ENCODE assay signal across 19 cellular contexts in the genomic region with DNA sequence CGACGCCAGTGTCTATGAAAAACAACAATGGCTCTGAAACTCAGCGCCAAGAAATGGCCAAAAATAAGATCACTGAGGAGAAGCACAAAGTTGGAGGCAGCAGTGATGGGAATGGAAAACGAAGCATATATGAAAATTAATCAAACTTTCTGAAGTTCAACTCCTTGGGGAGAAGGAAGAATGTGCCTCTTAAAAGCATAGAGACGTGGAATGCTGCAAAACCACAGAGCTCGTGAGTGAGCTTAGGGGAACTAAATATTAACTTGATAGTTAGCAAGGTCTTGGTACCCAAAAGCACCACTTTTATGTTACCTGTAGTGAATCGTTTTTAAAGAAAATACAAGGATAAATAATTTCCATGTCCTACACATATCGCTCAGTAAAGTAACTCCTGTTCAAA. TPM values are rescaled to one million over a fixed set of nuclear protein-coding genes. Genes with fewer than 3 reads are reported as not detected.
A peak's percentile ranks its signal among the peaks of the same experiment; 100 is the strongest.
DNase-seq lines count a peak whose midpoint lies in the region; ATAC-seq and TF ChIP-seq lines count a peak whose summit lies in the region.
"Had no signal": no experiment of that assay in that cellular context is flagged by ENCODE, and none has a peak within 500 bp of the region (broad histone marks: within the 10 kb centered on the region; RNA-seq: fewer than 3 reads in every experiment).

No MANE protein-coding gene starts in this region.

- WGBS in lung, 2 donors = 43 to 59% methylated on average over 8 of the region's 8 CpGs

- H3K27ac ChIP-seq in left ventricle myocardium inferior (replicated peaks) (peak overlapping the region; percentile 71), lung (ENCODE audit: low read depth in 1 of 2, low read length in 1 of 2) (peak overlapping the region; percentile 72 to 79), upper lobe of right lung (peak overlapping the region; percentile 56)

- H3K9me3 ChIP-seq in left ventricle myocardium inferior (replicated peaks) = no peaks in the 10 kb centered on the region
- peaks cover 0 to 1% of the 10 kb centered on the region in 2 donors for H3K9me3 ChIP-seq in lung (ENCODE audit: control insufficient read depth in 2 of 2, insufficient read depth in 1 of 2, low read length in 1 of 2)
- H3K9me3 ChIP-seq in upper lobe of right lung = no peaks in the 10 kb centered on the region

- H3K4me1 ChIP-seq in left ventricle myocardium inferior (peaks cover 48% of the 10 kb centered on the region), lung (ENCODE audit: control insufficient read depth in 2 of 2, insufficient read depth in 2 of 2, low read length in 2 of 2) (peaks cover 0 to 23% of the 10 kb centered on the region in 2 donors), upper lobe of right lung (peaks cover 51% of the 10 kb centered on the region)

- no peaks in the 10 kb centered on the region for H3K9me3 Mint-ChIP-seq in endothelial cell (ENCODE audit: unreplicated experiment)

- H3K27me3 ChIP-seq in left ventricle myocardium inferior (ENCODE audit: low read depth) (no peaks in the 10 kb centered on the region), lung (ENCODE audit: control insufficient read depth, insufficient read depth) (no peaks in the 10 kb centered on the region), upper lobe of right lung (no peaks in the 10 kb centered on the region)

- DNase-seq in left ventricle myocardium inferior (no peak), Right ventricle myocardium inferior (ENCODE audit: missing footprints) (no peak), endothelial cell (ENCODE audit: low spot score) (no peak), lung (ENCODE audit: low spot score) (no peak), upper lobe of right lung (no peak), NCI-H187 (lab: John Stamatoyannopoulos, UW) (no peak)
- DNase-seq in stimulated activated naive CD4-positive, alpha-beta T cell (lab: John Stamatoyannopoulos, UW) = no peak
- DNase-seq: activated CD4-positive, alpha-beta memory T cell treated with anti-CD3 and anti-CD28 coated beads, Interleukin-2, amount 10 ng/mL, durations not matched to agents 7 days and 5 days; activated T-cell treated with anti-CD3 and anti-CD28 coated beads, Interleukin-2, amount 50 U/mL, for 48 hours; CD4-positive, CD25-positive, alpha-beta regulatory T cell; DND-41; islet precursor cell; NCI-H446 treated with DMSO at 0.1 percent for 48 hours; stimulated activated CD4-positive, alpha-beta T cell treated with anti-CD3 and anti-CD28 coated beads, Interleukin-12 subunit alpha, Interleukin-12 subunit beta, amount 100 ng/mL, for 4 hours; stimulated activated naive B cell treated with anti-CD40 and anti-IgM and Interleukin-4, amounts not matched to agents 10 μg/mL and 1 μg/mL and 100 μg/mL, for 72 hours had no signal

- peaks cover 7% of the 10 kb centered on the region for H3K27me3 Mint-ChIP-seq in endothelial cell (ENCODE audit: unreplicated experiment)
- H3K27me3 Mint-ChIP-seq: activated CD4-positive, alpha-beta memory T cell treated with anti-CD3 and anti-CD28 coated beads, Interleukin-2, amount 10 ng/mL, durations not matched to agents 7 days and 5 days; CD4-positive, CD25-positive, alpha-beta regulatory T cell had no signal

- H3K4me3 Mint-ChIP-seq in endothelial cell (ENCODE audit: unreplicated experiment) = peak overlapping the region; percentile 4
- H3K4me3 Mint-ChIP-seq: activated CD4-positive, alpha-beta memory T cell treated with anti-CD3 and anti-CD28 coated beads, Interleukin-2, amount 10 ng/mL, durations not matched to agents 7 days and 5 days; CD4-positive, CD25-positive, alpha-beta regulatory T cell; stimulated activated naive B cell treated with anti-CD40 and anti-IgM and Interleukin-4, amounts not matched to agents 10 μg/mL and 1 μg/mL and 100 μg/mL, for 72 hours had no signal

- no peak overlapping the region for H3K27ac Mint-ChIP-seq in endothelial cell (ENCODE audit: unreplicated experiment)
- H3K27ac Mint-ChIP-seq: activated CD4-positive, alpha-beta memory T cell treated with anti-CD3 and anti-CD28 coated beads, Interleukin-2, amount 10 ng/mL, durations not matched to agents 7 days and 5 days; activated naive CD4-positive, alpha-beta T cell treated with anti-CD3 and anti-CD28 coated beads, Interleukin-2, amount 50 U/mL, for 72 hours; CD4-positive, CD25-positive, alpha-beta regulatory T cell; stimulated activated naive B cell treated with anti-CD40 and anti-IgM and Interleukin-4, amounts not matched to agents 10 μg/mL and 1 μg/mL and 100 μg/mL, for 72 hours had no signal

- TF ChIP-seq CTCF in left ventricle myocardium inferior (IDR thresholded peaks at IDR 0.05; ENCODE audit: borderline replicate concordance) = no peak
- no peak for TF ChIP-seq CTCF in endothelial cell (IDR thresholded peaks at IDR 0.05; ENCODE audit: unreplicated experiment)
- no peak for TF ChIP-seq CTCF in lung (IDR thresholded peaks at IDR 0.05; ENCODE audit: control extremely low read depth, extremely low read depth)
- no peak for TF ChIP-seq CTCF in upper lobe of right lung (IDR thresholded peaks at IDR 0.05)

- ATAC-seq in Right ventricle myocardium inferior = no peak
- ATAC-seq in lung (ENCODE audit: insufficient read depth, low FRiP score) = peak; percentile 38
- ATAC-seq in upper lobe of right lung = peak; percentile 38
- no peak for ATAC-seq in GM21528 (IDR thresholded peaks at IDR 0.05; ENCODE audit: low FRiP score, unreplicated experiment)
- ATAC-seq: activated naive CD4-positive, alpha-beta T cell treated with anti-CD3 and anti-CD28 coated beads, Interleukin-2, amount 50 U/mL, for 72 hours; stimulated activated naive B cell treated with anti-CD40 and anti-IgM and Interleukin-4, amounts not matched to agents 10 μg/mL and 1 μg/mL and 100 μg/mL, for 72 hours had no signal

- H3K36me3 Mint-ChIP-seq in endothelial cell (ENCODE audit: low read depth, unreplicated experiment) = peaks cover 51% of the 10 kb centered on the region
- H3K36me3 Mint-ChIP-seq: activated naive CD4-positive, alpha-beta T cell treated with anti-CD3 and anti-CD28 coated beads, Interleukin-2, amount 50 U/mL, for 72 hours; CD4-positive, CD25-positive, alpha-beta regulatory T cell; stimulated activated naive B cell treated with anti-CD40 and anti-IgM and Interleukin-4, amounts not matched to agents 10 μg/mL and 1 μg/mL and 100 μg/mL, for 72 hours had no signal

- intact Hi-C loops in left ventricle myocardium inferior (cut with micrococcal nuclease) = no loop called here
- intact Hi-C loops in Right ventricle myocardium inferior (cut with DNase I) = no loop called here
- intact Hi-C loops in upper lobe of right lung (cut with DNase I) = no loop called here

- no peaks in the 10 kb centered on the region for H3K36me3 ChIP-seq in left ventricle myocardium inferior
- peaks cover 0 to 2% of the 10 kb centered on the region in 2 donors for H3K36me3 ChIP-seq in lung (ENCODE audit: control insufficient read depth in 2 of 2, insufficient read depth in 2 of 2, low read length in 2 of 2)
- H3K36me3 ChIP-seq in upper lobe of right lung = no peaks in the 10 kb centered on the region

- H3K4me3 ChIP-seq in left ventricle myocardium inferior = no peak overlapping the region
- H3K4me3 ChIP-seq in lung = no peak overlapping the region
- no peak overlapping the region for H3K4me3 ChIP-seq in upper lobe of right lung

- H3K4me1 Mint-ChIP-seq in endothelial cell (ENCODE audit: unreplicated experiment) = peaks cover 49% of the 10 kb centered on the region
- H3K4me1 Mint-ChIP-seq: activated CD4-positive, alpha-beta memory T cell treated with anti-CD3 and anti-CD28 coated beads, Interleukin-2, amount 10 ng/mL, durations not matched to agents 7 days and 5 days; CD4-positive, CD25-positive, alpha-beta regulatory T cell had no signal

RNA-seq across cellular contexts. Expression of a gene that starts 11.2 kb away (rescaled TPM):
- 42.1 TPM for total RNA-seq in left ventricle myocardium inferior
- total RNA-seq in Right ventricle myocardium inferior = 48.0 TPM
- total RNA-seq in endothelial cell (ENCODE audit: unreplicated experiment) = 250 TPM
- 100 to 1,000 TPM; 206 to 339 TPM for total RNA-seq in lung
- polyA plus RNA-seq in lung = 10 to 100 TPM; 71.3 to 78.0 TPM
- 283 TPM for total RNA-seq in upper lobe of right lung
- total RNA-seq: activated CD4-positive, alpha-beta memory T cell treated with anti-CD3 and anti-CD28 coated beads, Interleukin-2, amount 10 ng/mL, durations not matched to agents 7 days and 5 days; activated naive CD4-positive, alpha-beta T cell treated with anti-CD3 and anti-CD28 coated beads, Interleukin-2, amount 50 U/mL, for 72 hours; CD4-positive, CD25-positive, alpha-beta regulatory T cell; osteocyte; T-helper 1 cell treated with Interleukin-12 subunit alpha and Interleukin-12 subunit beta and Interleukin-4 antibody, amounts not matched to agents 30 ng/mL and 1 ng/mL, for 36 hours had no signal
- polyA plus RNA-seq: CD4-positive, CD25-positive, alpha-beta regulatory T cell had no signal

Comparison
In these comparisons a context has a peak if more than half of its experiments do, and no peak if none do; other contexts are left out.
1. ATAC-seq: peak in lung (single experiment) and upper lobe of right lung (single experiment); none in Right ventricle myocardium inferior (single experiment) and GM21528 (single experiment).
2. Peak in every context shown above with its lines, with median percentiles within 50 percentile points of each other: H3K27ac ChIP-seq.